Comparison of ENCODE assay signal across 1 cellular context in the genomic region with DNA sequence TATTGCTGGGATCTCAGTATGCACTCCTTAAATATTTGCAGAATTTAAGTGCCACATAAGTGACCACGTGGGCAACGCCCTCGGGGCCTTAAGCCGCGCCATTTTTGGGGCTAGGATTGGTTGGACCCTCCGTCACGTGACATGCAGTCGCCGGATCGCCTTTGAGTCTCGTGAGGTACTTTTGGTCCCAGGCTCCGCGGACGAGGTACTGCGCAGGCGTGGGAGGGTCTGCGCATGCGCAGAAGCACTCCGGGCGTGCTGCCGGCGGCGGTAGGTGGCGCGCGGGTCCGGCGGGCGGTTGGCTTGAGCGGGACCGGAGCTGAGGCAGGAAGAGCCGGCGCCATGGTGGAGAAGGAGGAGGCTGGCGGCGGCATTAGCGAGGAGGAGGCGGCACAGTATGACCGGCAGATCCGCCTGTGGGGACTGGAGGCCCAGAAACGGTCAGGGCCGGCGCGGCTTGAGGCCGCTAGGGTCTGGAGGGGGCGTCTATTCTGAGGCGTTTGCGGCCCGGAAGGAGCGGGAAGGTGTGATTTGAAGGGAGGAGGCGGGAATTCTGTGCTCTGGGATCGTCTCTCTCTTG.
TF ChIP-seq lines count a peak whose summit lies in the region.

A gene (plus strand): TSS at position 247 of the 580 bp plus-strand sequence. CDS start 96 bp downstream, at position 343.

TF ChIP-seq in HepG2, 621 proteins besides CTCF, POLR2A, EP300 and RAD21 (continued from another document and continues in another):
- TF ChIP-seq AGO1 (IDR thresholded peaks at IDR 0.05; ENCODE audit: low read depth, low read length, poor library complexity, severe bottlenecking) (no peak), RFX3 (CRISPR knock-in tag; IDR thresholded peaks at IDR 0.05) (no peak), ZNF30 (CRISPR knock-in tag; IDR thresholded peaks at IDR 0.05) (peak; percentile 46; the same call in 1 of the 2 replicates), BHLHE40 (IDR thresholded peaks at IDR 0.05; ENCODE audit: low read length) (peak; percentile 99), NONO (IDR thresholded peaks at IDR 0.05) (no peak), NONO (CRISPR knock-in tag; conservative IDR thresholded peaks at IDR 0.05) (0 out of 2 replicates have a peak, but pooled peaks have one; percentile 64), ZNF501 (CRISPR knock-in tag; IDR thresholded peaks at IDR 0.05) (peak; percentile 76), ZNF782 (CRISPR knock-in tag; IDR thresholded peaks at IDR 0.05; ENCODE audit: borderline replicate concordance) (0 out of 2 replicates have a peak, but pooled peaks have one; percentile 48), GLI4 (CRISPR knock-in tag; IDR thresholded peaks at IDR 0.05; ENCODE audit: borderline replicate concordance) (peak; percentile 46; the same call in 1 of the 2 replicates), PAWR (CRISPR knock-in tag; IDR thresholded peaks at IDR 0.05; ENCODE audit: borderline replicate concordance) (no peak), RELA (CRISPR knock-in tag; IDR thresholded peaks at IDR 0.05) (no peak), ZNF891 (CRISPR knock-in tag; IDR thresholded peaks at IDR 0.05) (peak; percentile 89; the same call in 1 of the 2 replicates), PHF5A (CRISPR knock-in tag; IDR thresholded peaks at IDR 0.05; ENCODE audit: low read depth, unreplicated experiment) (peak; percentile 30), RARA (CRISPR knock-in tag; IDR thresholded peaks at IDR 0.05) (peak; percentile 25; the same call in 1 of the 2 replicates), MXD4 (CRISPR knock-in tag; IDR thresholded peaks at IDR 0.05) (peak; percentile 59; the same call in 1 of the 2 replicates), CHD2 (IDR thresholded peaks at IDR 0.05; ENCODE audit: low read depth, low read length) (no peak; the same call in 1 of the 2 replicates), NR1H2 (CRISPR knock-in tag; IDR thresholded peaks at IDR 0.05; ENCODE audit: borderline replicate concordance, low read depth) (no peak), NFYB (CRISPR knock-in tag; IDR thresholded peaks at IDR 0.05) (peak; percentile 79), ELF4 (CRISPR knock-in tag; IDR thresholded peaks at IDR 0.05; ENCODE audit: borderline replicate concordance) (peak; percentile 73; the same call in 1 of the 2 replicates), TBX2 (CRISPR knock-in tag; IDR thresholded peaks at IDR 0.05; ENCODE audit: borderline replicate concordance) (peak; percentile 61), FOXK2 (IDR thresholded peaks at IDR 0.05) (no peak), NR2C2 (CRISPR knock-in tag; IDR thresholded peaks at IDR 0.05; ENCODE audit: borderline replicate concordance) (peak; percentile 59; the same call in 1 of the 2 replicates), MAZ (IDR thresholded peaks at IDR 0.05; ENCODE audit: borderline replicate concordance, low read depth, low read length) (no peak), MAZ (CRISPR knock-in tag; IDR thresholded peaks at IDR 0.05; ENCODE audit: low read depth) (peak; percentile 78), POLR2G (IDR thresholded peaks at IDR 0.05; ENCODE audit: low read depth, low read length) (peak; percentile 87), TAF1 (CRISPR knock-in tag; IDR thresholded peaks at IDR 0.05) (peak; percentile 92), EZH2 (conservative IDR thresholded peaks at IDR 0.05; ENCODE audit: low read depth, low read length) (no peak), KDM1A (CRISPR knock-in tag; IDR thresholded peaks at IDR 0.05) (no peak), ZNF510 (CRISPR knock-in tag; IDR thresholded peaks at IDR 0.05; ENCODE audit: low read depth) (peak; percentile 87; the same call in 1 of the 2 replicates), GATAD2A (CRISPR knock-in tag; IDR thresholded peaks at IDR 0.05) (peak; percentile 66), ZNF484 (CRISPR knock-in tag; IDR thresholded peaks at IDR 0.05; ENCODE audit: borderline replicate concordance, low read depth) (no peak), ZFX (CRISPR knock-in tag; IDR thresholded peaks at IDR 0.05; ENCODE audit: low read depth) (peak; percentile 75), SIX4 (CRISPR knock-in tag; IDR thresholded peaks at IDR 0.05) (peak; percentile 46; the same call in 1 of the 2 replicates), ZNF614 (CRISPR knock-in tag; IDR thresholded peaks at IDR 0.05; ENCODE audit: borderline replicate concordance) (peak; percentile 67), ZNF225 (CRISPR knock-in tag; IDR thresholded peaks at IDR 0.05) (peak; percentile 46; the same call in 1 of the 2 replicates), ZNF879 (CRISPR knock-in tag; IDR thresholded peaks at IDR 0.05) (0 out of 2 replicates have a peak, but pooled peaks have one; percentile 66), FOXA1 (IDR thresholded peaks at IDR 0.05) (no peak), FOXA1 (CRISPR knock-in tag; IDR thresholded peaks at IDR 0.05) (no peak)
- TF ChIP-seq, protein P1, sequence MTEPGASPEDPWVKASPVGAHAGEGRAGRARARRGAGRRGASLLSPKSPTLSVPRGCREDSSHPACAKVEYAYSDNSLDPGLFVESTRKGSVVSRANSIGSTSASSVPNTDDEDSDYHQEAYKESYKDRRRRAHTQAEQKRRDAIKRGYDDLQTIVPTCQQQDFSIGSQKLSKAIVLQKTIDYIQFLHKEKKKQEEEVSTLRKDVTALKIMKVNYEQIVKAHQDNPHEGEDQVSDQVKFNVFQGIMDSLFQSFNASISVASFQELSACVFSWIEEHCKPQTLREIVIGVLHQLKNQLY (CRISPR knock-in tag; IDR thresholded peaks at IDR 0.05) = peak; percentile 66; the same call in 1 of the 2 replicates
- TF ChIP-seq, protein P2, sequence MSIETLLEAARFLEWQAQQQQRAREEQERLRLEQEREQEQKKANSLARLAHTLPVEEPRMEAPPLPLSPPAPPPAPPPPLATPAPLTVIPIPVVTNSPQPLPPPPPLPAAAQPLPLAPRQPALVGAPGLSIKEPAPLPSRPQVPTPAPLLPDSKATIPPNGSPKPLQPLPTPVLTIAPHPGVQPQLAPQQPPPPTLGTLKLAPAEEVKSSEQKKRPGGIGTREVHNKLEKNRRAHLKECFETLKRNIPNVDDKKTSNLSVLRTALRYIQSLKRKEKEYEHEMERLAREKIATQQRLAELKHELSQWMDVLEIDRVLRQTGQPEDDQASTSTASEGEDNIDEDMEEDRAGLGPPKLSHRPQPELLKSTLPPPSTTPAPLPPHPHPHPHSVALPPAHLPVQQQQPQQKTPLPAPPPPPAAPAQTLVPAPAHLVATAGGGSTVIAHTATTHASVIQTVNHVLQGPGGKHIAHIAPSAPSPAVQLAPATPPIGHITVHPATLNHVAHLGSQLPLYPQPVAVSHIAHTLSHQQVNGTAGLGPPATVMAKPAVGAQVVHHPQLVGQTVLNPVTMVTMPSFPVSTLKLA (IDR thresholded peaks at IDR 0.05) = peak; percentile 88
- TF ChIP-seq, protein P3, sequence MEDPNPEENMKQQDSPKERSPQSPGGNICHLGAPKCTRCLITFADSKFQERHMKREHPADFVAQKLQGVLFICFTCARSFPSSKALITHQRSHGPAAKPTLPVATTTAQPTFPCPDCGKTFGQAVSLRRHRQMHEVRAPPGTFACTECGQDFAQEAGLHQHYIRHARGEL (CRISPR knock-in tag; IDR thresholded peaks at IDR 0.05) = 0 out of 2 replicates have a peak, but pooled peaks have one; percentile 34
- TF ChIP-seq, protein P4, sequence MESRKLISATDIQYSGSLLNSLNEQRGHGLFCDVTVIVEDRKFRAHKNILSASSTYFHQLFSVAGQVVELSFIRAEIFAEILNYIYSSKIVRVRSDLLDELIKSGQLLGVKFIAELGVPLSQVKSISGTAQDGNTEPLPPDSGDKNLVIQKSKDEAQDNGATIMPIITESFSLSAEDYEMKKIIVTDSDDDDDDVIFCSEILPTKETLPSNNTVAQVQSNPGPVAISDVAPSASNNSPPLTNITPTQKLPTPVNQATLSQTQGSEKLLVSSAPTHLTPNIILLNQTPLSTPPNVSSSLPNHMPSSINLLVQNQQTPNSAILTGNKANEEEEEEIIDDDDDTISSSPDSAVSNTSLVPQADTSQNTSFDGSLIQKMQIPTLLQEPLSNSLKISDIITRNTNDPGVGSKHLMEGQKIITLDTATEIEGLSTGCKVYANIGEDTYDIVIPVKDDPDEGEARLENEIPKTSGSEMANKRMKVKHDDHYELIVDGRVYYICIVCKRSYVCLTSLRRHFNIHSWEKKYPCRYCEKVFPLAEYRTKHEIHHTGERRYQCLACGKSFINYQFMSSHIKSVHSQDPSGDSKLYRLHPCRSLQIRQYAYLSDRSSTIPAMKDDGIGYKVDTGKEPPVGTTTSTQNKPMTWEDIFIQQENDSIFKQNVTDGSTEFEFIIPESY (CRISPR knock-in tag; IDR thresholded peaks at IDR 0.05) = peak; percentile 21; the same call in 1 of the 2 replicates
- TF ChIP-seq, protein P5, sequence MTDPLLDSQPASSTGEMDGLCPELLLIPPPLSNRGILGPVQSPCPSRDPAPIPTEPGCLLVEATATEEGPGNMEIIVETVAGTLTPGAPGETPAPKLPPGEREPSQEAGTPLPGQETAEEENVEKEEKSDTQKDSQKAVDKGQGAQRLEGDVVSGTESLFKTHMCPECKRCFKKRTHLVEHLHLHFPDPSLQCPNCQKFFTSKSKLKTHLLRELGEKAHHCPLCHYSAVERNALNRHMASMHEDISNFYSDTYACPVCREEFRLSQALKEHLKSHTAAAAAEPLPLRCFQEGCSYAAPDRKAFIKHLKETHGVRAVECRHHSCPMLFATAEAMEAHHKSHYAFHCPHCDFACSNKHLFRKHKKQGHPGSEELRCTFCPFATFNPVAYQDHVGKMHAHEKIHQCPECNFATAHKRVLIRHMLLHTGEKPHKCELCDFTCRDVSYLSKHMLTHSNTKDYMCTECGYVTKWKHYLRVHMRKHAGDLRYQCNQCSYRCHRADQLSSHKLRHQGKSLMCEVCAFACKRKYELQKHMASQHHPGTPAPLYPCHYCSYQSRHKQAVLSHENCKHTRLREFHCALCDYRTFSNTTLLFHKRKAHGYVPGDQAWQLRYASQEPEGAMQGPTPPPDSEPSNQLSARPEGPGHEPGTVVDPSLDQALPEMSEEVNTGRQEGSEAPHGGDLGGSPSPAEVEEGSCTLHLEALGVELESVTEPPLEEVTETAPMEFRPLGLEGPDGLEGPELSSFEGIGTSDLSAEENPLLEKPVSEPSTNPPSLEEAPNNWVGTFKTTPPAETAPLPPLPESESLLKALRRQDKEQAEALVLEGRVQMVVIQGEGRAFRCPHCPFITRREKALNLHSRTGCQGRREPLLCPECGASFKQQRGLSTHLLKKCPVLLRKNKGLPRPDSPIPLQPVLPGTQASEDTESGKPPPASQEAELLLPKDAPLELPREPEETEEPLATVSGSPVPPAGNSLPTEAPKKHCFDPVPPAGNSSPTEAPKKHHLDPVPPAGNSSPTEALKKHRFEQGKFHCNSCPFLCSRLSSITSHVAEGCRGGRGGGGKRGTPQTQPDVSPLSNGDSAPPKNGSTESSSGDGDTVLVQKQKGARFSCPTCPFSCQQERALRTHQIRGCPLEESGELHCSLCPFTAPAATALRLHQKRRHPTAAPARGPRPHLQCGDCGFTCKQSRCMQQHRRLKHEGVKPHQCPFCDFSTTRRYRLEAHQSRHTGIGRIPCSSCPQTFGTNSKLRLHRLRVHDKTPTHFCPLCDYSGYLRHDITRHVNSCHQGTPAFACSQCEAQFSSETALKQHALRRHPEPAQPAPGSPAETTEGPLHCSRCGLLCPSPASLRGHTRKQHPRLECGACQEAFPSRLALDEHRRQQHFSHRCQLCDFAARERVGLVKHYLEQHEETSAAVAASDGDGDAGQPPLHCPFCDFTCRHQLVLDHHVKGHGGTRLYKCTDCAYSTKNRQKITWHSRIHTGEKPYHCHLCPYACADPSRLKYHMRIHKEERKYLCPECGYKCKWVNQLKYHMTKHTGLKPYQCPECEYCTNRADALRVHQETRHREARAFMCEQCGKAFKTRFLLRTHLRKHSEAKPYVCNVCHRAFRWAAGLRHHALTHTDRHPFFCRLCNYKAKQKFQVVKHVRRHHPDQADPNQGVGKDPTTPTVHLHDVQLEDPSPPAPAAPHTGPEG (CRISPR knock-in tag; IDR thresholded peaks at IDR 0.05) = 0 out of 2 replicates have a peak, but pooled peaks have one; percentile 35
- TF ChIP-seq, protein P6, sequence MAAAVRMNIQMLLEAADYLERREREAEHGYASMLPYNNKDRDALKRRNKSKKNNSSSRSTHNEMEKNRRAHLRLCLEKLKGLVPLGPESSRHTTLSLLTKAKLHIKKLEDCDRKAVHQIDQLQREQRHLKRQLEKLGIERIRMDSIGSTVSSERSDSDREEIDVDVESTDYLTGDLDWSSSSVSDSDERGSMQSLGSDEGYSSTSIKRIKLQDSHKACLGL (CRISPR knock-in tag; IDR thresholded peaks at IDR 0.05) = peak; percentile 69
- TF ChIP-seq, protein P7, sequence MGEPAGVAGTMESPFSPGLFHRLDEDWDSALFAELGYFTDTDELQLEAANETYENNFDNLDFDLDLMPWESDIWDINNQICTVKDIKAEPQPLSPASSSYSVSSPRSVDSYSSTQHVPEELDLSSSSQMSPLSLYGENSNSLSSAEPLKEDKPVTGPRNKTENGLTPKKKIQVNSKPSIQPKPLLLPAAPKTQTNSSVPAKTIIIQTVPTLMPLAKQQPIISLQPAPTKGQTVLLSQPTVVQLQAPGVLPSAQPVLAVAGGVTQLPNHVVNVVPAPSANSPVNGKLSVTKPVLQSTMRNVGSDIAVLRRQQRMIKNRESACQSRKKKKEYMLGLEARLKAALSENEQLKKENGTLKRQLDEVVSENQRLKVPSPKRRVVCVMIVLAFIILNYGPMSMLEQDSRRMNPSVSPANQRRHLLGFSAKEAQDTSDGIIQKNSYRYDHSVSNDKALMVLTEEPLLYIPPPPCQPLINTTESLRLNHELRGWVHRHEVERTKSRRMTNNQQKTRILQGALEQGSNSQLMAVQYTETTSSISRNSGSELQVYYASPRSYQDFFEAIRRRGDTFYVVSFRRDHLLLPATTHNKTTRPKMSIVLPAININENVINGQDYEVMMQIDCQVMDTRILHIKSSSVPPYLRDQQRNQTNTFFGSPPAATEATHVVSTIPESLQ (CRISPR knock-in tag; conservative IDR thresholded peaks at IDR 0.05) = no peak
- TF ChIP-seq, protein P8, sequence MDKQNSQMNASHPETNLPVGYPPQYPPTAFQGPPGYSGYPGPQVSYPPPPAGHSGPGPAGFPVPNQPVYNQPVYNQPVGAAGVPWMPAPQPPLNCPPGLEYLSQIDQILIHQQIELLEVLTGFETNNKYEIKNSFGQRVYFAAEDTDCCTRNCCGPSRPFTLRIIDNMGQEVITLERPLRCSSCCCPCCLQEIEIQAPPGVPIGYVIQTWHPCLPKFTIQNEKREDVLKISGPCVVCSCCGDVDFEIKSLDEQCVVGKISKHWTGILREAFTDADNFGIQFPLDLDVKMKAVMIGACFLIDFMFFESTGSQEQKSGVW (CRISPR knock-in tag; IDR thresholded peaks at IDR 0.05; ENCODE audit: borderline replicate concordance) = no peak
- TF ChIP-seq, protein P9, sequence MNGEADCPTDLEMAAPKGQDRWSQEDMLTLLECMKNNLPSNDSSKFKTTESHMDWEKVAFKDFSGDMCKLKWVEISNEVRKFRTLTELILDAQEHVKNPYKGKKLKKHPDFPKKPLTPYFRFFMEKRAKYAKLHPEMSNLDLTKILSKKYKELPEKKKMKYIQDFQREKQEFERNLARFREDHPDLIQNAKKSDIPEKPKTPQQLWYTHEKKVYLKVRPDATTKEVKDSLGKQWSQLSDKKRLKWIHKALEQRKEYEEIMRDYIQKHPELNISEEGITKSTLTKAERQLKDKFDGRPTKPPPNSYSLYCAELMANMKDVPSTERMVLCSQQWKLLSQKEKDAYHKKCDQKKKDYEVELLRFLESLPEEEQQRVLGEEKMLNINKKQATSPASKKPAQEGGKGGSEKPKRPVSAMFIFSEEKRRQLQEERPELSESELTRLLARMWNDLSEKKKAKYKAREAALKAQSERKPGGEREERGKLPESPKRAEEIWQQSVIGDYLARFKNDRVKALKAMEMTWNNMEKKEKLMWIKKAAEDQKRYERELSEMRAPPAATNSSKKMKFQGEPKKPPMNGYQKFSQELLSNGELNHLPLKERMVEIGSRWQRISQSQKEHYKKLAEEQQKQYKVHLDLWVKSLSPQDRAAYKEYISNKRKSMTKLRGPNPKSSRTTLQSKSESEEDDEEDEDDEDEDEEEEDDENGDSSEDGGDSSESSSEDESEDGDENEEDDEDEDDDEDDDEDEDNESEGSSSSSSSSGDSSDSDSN (CRISPR knock-in tag; IDR thresholded peaks at IDR 0.05) = peak; percentile 80
